Comparison of ENCODE assay signal across 11 cellular contexts in the genomic region with DNA sequence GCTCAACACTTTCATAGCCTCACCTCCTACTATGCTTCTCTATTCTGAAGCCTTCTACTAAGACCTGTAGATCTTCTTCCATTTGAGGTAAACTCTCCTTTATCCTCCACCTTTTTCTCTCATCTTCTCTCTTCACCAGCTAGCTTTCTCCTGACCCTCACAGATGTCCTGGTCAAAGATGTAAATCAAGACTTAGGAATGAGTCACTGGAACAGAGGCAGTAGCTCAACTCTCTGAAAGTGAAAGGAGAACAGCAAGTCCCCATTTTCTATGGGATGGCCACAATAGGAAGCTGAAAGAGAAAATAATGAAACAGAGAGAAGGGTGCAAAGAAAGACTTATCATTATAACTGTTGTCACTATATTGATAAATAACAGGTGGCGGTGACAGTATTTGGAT.
A peak's percentile ranks its signal among the peaks of the same experiment; 100 is the strongest.
DNase-seq lines count a peak whose midpoint lies in the region; ATAC-seq and TF ChIP-seq lines count a peak whose summit lies in the region.
"Had no signal": no experiment of that assay in that cellular context is flagged by ENCODE, and none has a peak within 500 bp of the region (broad histone marks: within the 10 kb centered on the region; RNA-seq: fewer than 3 reads in every experiment).

No MANE protein-coding gene starts in this region.

- H3K79me1 ChIP-seq in IMR-90 (ENCODE audit: low read depth in 1 of 2, low read length in 2 of 2) = peaks cover 0 to 41% of the 10 kb centered on the region in 2 experiments; a peak in 2 of 4 replicates

- no peak overlapping the region for H3K18ac ChIP-seq in IMR-90 (ENCODE audit: low read depth, low read length)

- peaks cover 3% of the 10 kb centered on the region; the same call in 1 of the 2 replicates for H4K20me1 ChIP-seq in IMR-90 (ENCODE audit: insufficient read depth, low read length)

- H2AFZ ChIP-seq in IMR-90 (replicated peaks; ENCODE audit: low read length, poor library complexity) = no peak overlapping the region

- peak overlapping the region; percentile 22; the same call in 1 of the 2 replicates for H3K4ac ChIP-seq in IMR-90 (ENCODE audit: low read depth, low read length)

- H2BK120ac ChIP-seq in IMR-90 (ENCODE audit: low read depth, low read length) = peak overlapping the region; percentile 5; the same call in 1 of the 2 replicates

- no peak overlapping the region for H2BK5ac ChIP-seq in IMR-90 (ENCODE audit: low read depth, low read length, poor library complexity, severe bottlenecking)

- peak overlapping the region in 2 of 3 donors; percentile 17 to 33 for H3K27ac Mint-ChIP-seq in CD4-positive, CD25-positive, alpha-beta regulatory T cell

- intact Hi-C loops in IMR-90 (cut with micrococcal nuclease) = no loop called here
- intact Hi-C loops in esophagus muscularis mucosa (cut with DNase I) = no loop called here
- intact Hi-C loops in right cardiac atrium (cut with DNase I) = no loop called here

- BruUV-seq in IMR-90 (replicated peaks; lab: Mats Ljungman, UMichigan) = no TSS peak

- no peak overlapping the region for H2BK20ac ChIP-seq in IMR-90 (ENCODE audit: low read depth, low read length)

- no peak for TF ChIP-seq RAD21 in IMR-90 (IDR thresholded peaks at IDR 0.05; ENCODE audit: low read length)

- H3K27ac ChIP-seq in CD4-positive, CD25-positive, alpha-beta regulatory T cell (ENCODE audit: insufficient read depth, low read length, poor library complexity, severe bottlenecking) = no peak overlapping the region
- no peak overlapping the region for H3K27ac ChIP-seq in IMR-90 (ENCODE audit: insufficient read depth, low read length)
- H3K27ac ChIP-seq in esophagus muscularis mucosa (replicated peaks in 1 of 4) = peak overlapping the region; percentile 75 to 83 (median 80)
- no peak overlapping the region for H3K27ac ChIP-seq in right cardiac atrium (ENCODE audit: low read length)
- no peak overlapping the region for H3K27ac ChIP-seq in RWPE1
- H3K27ac ChIP-seq in effector memory CD4-positive, alpha-beta T cell (ENCODE audit: insufficient read depth, low read length, poor library complexity, severe bottlenecking) = no peak overlapping the region

- no peak overlapping the region for H4K5ac ChIP-seq in IMR-90 (ENCODE audit: low read depth, low read length)

- dilution Hi-C loops in IMR-90 (cut with HindIII; ENCODE audit: low sequenced_read_pairs, unreplicated experiment) = no loop called here

- H3K9me1 ChIP-seq in IMR-90 (ENCODE audit: insufficient read depth, low read length) = peaks cover 6% of the 10 kb centered on the region

- H3K27me3 ChIP-seq in CD4-positive, CD25-positive, alpha-beta regulatory T cell (ENCODE audit: control insufficient read depth, insufficient read depth, low read length) = no peaks in the 10 kb centered on the region
- H3K27me3 ChIP-seq in IMR-90 (ENCODE audit: control insufficient read depth, insufficient read depth, low read length) (no peaks in the 10 kb centered on the region), esophagus muscularis mucosa (no peaks in the 10 kb centered on the region), right cardiac atrium (ENCODE audit: control insufficient read depth, insufficient read depth) (no peaks in the 10 kb centered on the region)
- no peaks in the 10 kb centered on the region for H3K27me3 ChIP-seq in effector memory CD4-positive, alpha-beta T cell (replicated peaks; ENCODE audit: control insufficient read depth, insufficient read depth, low read length, poor library complexity, severe bottlenecking)

- no peak overlapping the region for H2AK9ac ChIP-seq in IMR-90 (replicated peaks; ENCODE audit: low read depth, low read length, poor library complexity)

- no peak overlapping the region for H4K91ac ChIP-seq in IMR-90 (ENCODE audit: insufficient read depth, low read depth, low read length)

- H3K36me3 Mint-ChIP-seq in CD4-positive, CD25-positive, alpha-beta regulatory T cell = peaks cover 21% of the 10 kb centered on the region
- H3K36me3 Mint-ChIP-seq: brain had no signal

- peak in 1 of 3 donors; percentile 12 for DNase-seq in CD4-positive, CD25-positive, alpha-beta regulatory T cell
- DNase-seq in IMR-90 (peak; percentile 35), esophagus muscularis mucosa (ENCODE audit: extremely low spot score) (no peak), right cardiac atrium (no peak), NCI-H510A treated with DMSO at 0.1 percent for 48 hours (lab: John Stamatoyannopoulos, UW) (no peak), RWPE1 (ENCODE audit: low spot score) (no peak)
- DNase-seq in effector memory CD4-positive, alpha-beta T cell = no peak
- DNase-seq: activated CD4-positive, CD25-positive, alpha-beta regulatory T cell treated with anti-CD3 and anti-CD28 coated beads, Interleukin-2, amount 50 U/mL, for 72 hours; NCI-H2029 treated with DMSO at 0.1 percent for 48 hours had no signal

- H3K27me3 Mint-ChIP-seq in CD4-positive, CD25-positive, alpha-beta regulatory T cell = no peaks in the 10 kb centered on the region
- H3K27me3 Mint-ChIP-seq: brain had no signal

- ATAC-seq in CD4-positive, CD25-positive, alpha-beta regulatory T cell (ENCODE audit: low read depth in 2 of 2) = no peak
- peak; percentile 45 for ATAC-seq in GM19463 (IDR thresholded peaks at IDR 0.05; ENCODE audit: unreplicated experiment)
- ATAC-seq in IMR-90 (ENCODE audit: low read depth) = no peak
- ATAC-seq in right cardiac atrium = no peak

- no CpG with 5 or more reads among the region's 1 CpG for WGBS in IMR-90 (ENCODE audit: extremely low coverage in 2 of 2, insufficient read length in 1 of 2), 2 experiments
- 81% methylated on average over 1 of the region's 1 CpG for WGBS in esophagus muscularis mucosa
- 100% methylated on average over 1 of the region's 1 CpG for WGBS in right cardiac atrium

- no peak overlapping the region for H3K9ac ChIP-seq in IMR-90 (ENCODE audit: low read depth, low read length)

- H3K9me3 ChIP-seq in CD4-positive, CD25-positive, alpha-beta regulatory T cell (ENCODE audit: control insufficient read depth in 2 of 2, low read length in 2 of 2) = no peaks in the 10 kb centered on the region
- H3K9me3 ChIP-seq in IMR-90 (ENCODE audit: control insufficient read depth, insufficient read depth, low read length) = peaks cover 4% of the 10 kb centered on the region
- no peaks in the 10 kb centered on the region for H3K9me3 ChIP-seq in esophagus muscularis mucosa
- no peaks in the 10 kb centered on the region for H3K9me3 ChIP-seq in right cardiac atrium (ENCODE audit: control insufficient read depth, low read length)
- H3K9me3 ChIP-seq in effector memory CD4-positive, alpha-beta T cell (ENCODE audit: control insufficient read depth, low read length) = no peaks in the 10 kb centered on the region

- peaks cover 0 to 2% (median 0%) of the 10 kb centered on the region in 7 donors for H3K9me3 Mint-ChIP-seq in CD4-positive, CD25-positive, alpha-beta regulatory T cell
- H3K9me3 Mint-ChIP-seq: brain had no signal

- no peak for TF ChIP-seq CTCF in IMR-90 (conservative IDR thresholded peaks at IDR 0.05; ENCODE audit: low read depth, low read length)
- TF ChIP-seq CTCF in esophagus muscularis mucosa (IDR thresholded peaks at IDR 0.05) = no peak
- TF ChIP-seq CTCF in RWPE1 (conservative IDR thresholded peaks at IDR 0.05; ENCODE audit: low read depth) = no peak

- H3K4me2 ChIP-seq in IMR-90 (ENCODE audit: low read depth, low read length) = peak overlapping the region; percentile 33; the same call in 1 of the 2 replicates

- no peak overlapping the region; a peak in 1 of 4 replicates for H4K8ac ChIP-seq in IMR-90 (ENCODE audit: low read depth in 2 of 2, low read length in 2 of 2)

- peak overlapping the region; percentile 12; the same call in 1 of the 2 replicates for H3K14ac ChIP-seq in IMR-90 (replicated peaks; ENCODE audit: low read depth, low read length)

- peaks cover 15% of the 10 kb centered on the region for H3K4me1 ChIP-seq in CD4-positive, CD25-positive, alpha-beta regulatory T cell (ENCODE audit: control insufficient read depth, insufficient read depth, low read length, poor library complexity, severe bottlenecking)
- H3K4me1 ChIP-seq in IMR-90 (ENCODE audit: control insufficient read depth, insufficient read depth, low read length) (peaks cover 18% of the 10 kb centered on the region), esophagus muscularis mucosa (peaks cover 26 to 100% (median 98%) of the 10 kb centered on the region in 4 donors), right cardiac atrium (ENCODE audit: control insufficient read depth, insufficient read depth, low read length) (peaks cover 18% of the 10 kb centered on the region)
- peaks cover 12% of the 10 kb centered on the region for H3K4me1 ChIP-seq in effector memory CD4-positive, alpha-beta T cell (ENCODE audit: control insufficient read depth, insufficient read depth, low read length, poor library complexity, severe bottlenecking)

- H2AK5ac ChIP-seq in IMR-90 (ENCODE audit: low read depth, low read length) = peak overlapping the region; percentile 27; the same call in 1 of the 2 replicates

- H3K56ac ChIP-seq in IMR-90 (ENCODE audit: extremely low read depth, insufficient read depth, low read length) = no peak overlapping the region

- H3K23ac ChIP-seq in IMR-90 (ENCODE audit: low read depth, low read length) = no peak overlapping the region

- CTCF ChIA-PET in IMR-90 (lab: Yijun Ruan, JAX) = no interaction called here
- CTCF ChIA-PET in RWPE1 (lab: Yijun Ruan, JAX) = no interaction called here

- peak overlapping the region; percentile 15; the same call in 1 of the 3 replicates for H2BK15ac ChIP-seq in IMR-90 (ENCODE audit: low read depth, low read length)

- H3K4me3 Mint-ChIP-seq in CD4-positive, CD25-positive, alpha-beta regulatory T cell = no peak overlapping the region

- H3K4me1 Mint-ChIP-seq in CD4-positive, CD25-positive, alpha-beta regulatory T cell = peaks cover 46 to 76% (median 56%) of the 10 kb centered on the region in 4 donors

- H3K36me3 ChIP-seq in CD4-positive, CD25-positive, alpha-beta regulatory T cell (ENCODE audit: control insufficient read depth, insufficient read depth, low read length) = no peaks in the 10 kb centered on the region
- H3K36me3 ChIP-seq in IMR-90 (ENCODE audit: control insufficient read depth, insufficient read depth, low read length) = no peaks in the 10 kb centered on the region
- H3K36me3 ChIP-seq in esophagus muscularis mucosa = no peaks in the 10 kb centered on the region
- H3K36me3 ChIP-seq in effector memory CD4-positive, alpha-beta T cell (ENCODE audit: control insufficient read depth, insufficient read depth, low read length) = no peaks in the 10 kb centered on the region

- in situ Hi-C loops in IMR-90 (cut with MboI; ENCODE audit: low sequenced_read_pairs) = no loop called here

- no peak for TF ChIP-seq EP300 in esophagus muscularis mucosa (IDR thresholded peaks at IDR 0.05)

- no peak for TF ChIP-seq POLR2A in IMR-90 (IDR thresholded peaks at IDR 0.05; ENCODE audit: low read depth, low read length)
- no peak for TF ChIP-seq POLR2A in esophagus muscularis mucosa (IDR thresholded peaks at IDR 0.05; ENCODE audit: low read depth)

- POLR2A ChIA-PET in IMR-90 (lab: Charles Lee; ENCODE audit: unreplicated experiment) = no interaction called here
- POLR2A ChIA-PET in RWPE1 (lab: Yijun Ruan, JAX; ENCODE audit: low non-redundant PET) = no interaction called here

- no peak overlapping the region for H3K4me3 ChIP-seq in CD4-positive, CD25-positive, alpha-beta regulatory T cell (ENCODE audit: low read depth, low read length)
- H3K4me3 ChIP-seq in IMR-90 (ENCODE audit: insufficient read depth, low read depth, low read length) = no peak overlapping the region
- H3K4me3 ChIP-seq in esophagus muscularis mucosa = no peak overlapping the region
- H3K4me3 ChIP-seq in right cardiac atrium (ENCODE audit: low read length) = no peak overlapping the region
- no peak overlapping the region for H3K4me3 ChIP-seq in effector memory CD4-positive, alpha-beta T cell (ENCODE audit: insufficient read depth, low read depth, low read length, poor library complexity, severe bottlenecking)

Comparison
In these comparisons a context has a peak if more than half of its experiments do, and no peak if none do; other contexts are left out.
1. H3K27ac ChIP-seq: peak in esophagus muscularis mucosa (4 of 4); none in CD4-positive, CD25-positive, alpha-beta regulatory T cell (single experiment), IMR-90 (single experiment), right cardiac atrium (single experiment), RWPE1 (single experiment) and effector memory CD4-positive, alpha-beta T cell (single experiment).